ENCODE assay signal across 8 cellular contexts in genomic region chr21:36747815-36748381, GRCh38. TPM values are rescaled to one million over a fixed set of nuclear protein-coding genes. Genes with fewer than 3 reads are reported as not detected.
A peak's percentile ranks its signal among the peaks of the same experiment; 100 is the strongest.
DNase-seq lines count a peak whose midpoint lies in the region; ATAC-seq and TF ChIP-seq lines count a peak whose summit lies in the region.

No MANE protein-coding gene starts in this region.

- H3K9me2 ChIP-seq in SK-N-SH = no peaks in the 10 kb centered on the region

- H3K79me2 ChIP-seq in SK-N-SH (ENCODE audit: insufficient read depth) = no peaks in the 10 kb centered on the region

- H3K9ac ChIP-seq in SK-N-SH = no peak overlapping the region

- peaks cover 7 to 14% of the 10 kb centered on the region in 2 experiments; a peak in 1 of 4 replicates for H3K4me1 ChIP-seq in SK-N-SH (ENCODE audit: control insufficient read depth in 1 of 2, insufficient read depth in 2 of 2, low read depth in 1 of 2, low read length in 1 of 2)
- H3K4me1 ChIP-seq in lung (ENCODE audit: control insufficient read depth in 2 of 2, insufficient read depth in 2 of 2, low read length in 2 of 2) = peaks cover 0 to 13% of the 10 kb centered on the region in 2 donors

- peaks cover 13% of the 10 kb centered on the region for H3K36me3 Mint-ChIP-seq in stimulated activated memory B cell treated with anti-CD40 and anti-IgM and Interleukin-4, amounts not matched to agents 10 μg/mL and 1 μg/mL and 100 μg/mL, for 72 hours

- H3K27ac ChIP-seq in SK-N-SH (ENCODE audit: low read depth in 2 of 2, low read length in 1 of 2) = no peak overlapping the region
- no peak overlapping the region for H3K27ac ChIP-seq in lung (ENCODE audit: low read depth in 1 of 2, low read length in 1 of 2)

- no peak for DNase-seq in Right ventricle myocardium inferior (ENCODE audit: missing footprints)
- DNase-seq in cardiac septum (ENCODE audit: low spot score) = no peak
- peak; percentile 92 for DNase-seq in SK-N-SH
- DNase-seq in dermis blood vessel endothelial cell = peak; percentile 72
- no peak for DNase-seq in lung (ENCODE audit: low spot score)

- peak overlapping the region; percentile 66; the same call in 1 of the 2 replicates for H3K4me2 ChIP-seq in SK-N-SH

- H2AFZ ChIP-seq in SK-N-SH (ENCODE audit: low read depth) = peak overlapping the region; percentile 35; the same call in 1 of the 2 replicates

- peak; percentile 67 for ATAC-seq in Right ventricle myocardium inferior
- ATAC-seq in lung (ENCODE audit: insufficient read depth, low FRiP score) = no peak
- peak; percentile 22 for ATAC-seq in stimulated activated memory B cell treated with anti-CD40 and anti-IgM and Interleukin-4, amounts not matched to agents 10 μg/mL and 1 μg/mL and 100 μg/mL, for 72 hours
- ATAC-seq in HG03159 (IDR thresholded peaks at IDR 0.05; ENCODE audit: unreplicated experiment) = no peak
- ATAC-seq in GM21423 (IDR thresholded peaks at IDR 0.05; ENCODE audit: unreplicated experiment) = no peak

- H3K27me3 ChIP-seq in SK-N-SH (ENCODE audit: insufficient read depth) = no peaks in the 10 kb centered on the region; the same call in 1 of the 2 replicates
- peaks cover 3% of the 10 kb centered on the region for H3K27me3 ChIP-seq in lung (ENCODE audit: control insufficient read depth, insufficient read depth)

- TF ChIP-seq CTCF in SK-N-SH (IDR thresholded peaks at IDR 0.05) = no peak
- no peak for TF ChIP-seq CTCF in lung (IDR thresholded peaks at IDR 0.05; ENCODE audit: control extremely low read depth, extremely low read depth)

- H3K27me3 Mint-ChIP-seq in stimulated activated memory B cell treated with anti-CD40 and anti-IgM and Interleukin-4, amounts not matched to agents 10 μg/mL and 1 μg/mL and 100 μg/mL, for 72 hours = peaks cover 63% of the 10 kb centered on the region

- POLR2A ChIA-PET in SK-N-SH (lab: Yijun Ruan, JAX) = no interaction called here

- TF ChIP-seq RAD21 in SK-N-SH (IDR thresholded peaks at IDR 0.05; ENCODE audit: low read length) = peak; percentile 14; the same call in 1 of the 2 replicates

- no peaks in the 10 kb centered on the region for H3F3A ChIP-seq in SK-N-SH (replicated peaks; ENCODE audit: insufficient read depth)

- H3K9me3 ChIP-seq in SK-N-SH (no peaks in the 10 kb centered on the region), lung (ENCODE audit: control insufficient read depth in 2 of 2, insufficient read depth in 1 of 2, low read length in 1 of 2) (no peaks in the 10 kb centered on the region)

- no peaks in the 10 kb centered on the region for H4K20me1 ChIP-seq in SK-N-SH (ENCODE audit: insufficient read depth)

- H3K4me3 ChIP-seq in SK-N-SH (ENCODE audit: low read depth in 2 of 2, low read length in 1 of 2) (peak overlapping the region in 1 of 2 experiments; percentile 51; a peak in 3 of 4 replicates), lung (peak overlapping the region; percentile 37)

- no peak overlapping the region for H3K4me3 Mint-ChIP-seq in stimulated activated memory B cell treated with anti-CD40 and anti-IgM and Interleukin-4, amounts not matched to agents 10 μg/mL and 1 μg/mL and 100 μg/mL, for 72 hours

- H3K36me3 ChIP-seq in SK-N-SH (replicated peaks in 1 of 2; ENCODE audit: control insufficient read depth in 1 of 2, insufficient read depth in 2 of 2, low read length in 1 of 2) (peaks cover 0 to 11% of the 10 kb centered on the region in 2 experiments), lung (ENCODE audit: control insufficient read depth in 2 of 2, insufficient read depth in 2 of 2, low read length in 2 of 2) (no peaks in the 10 kb centered on the region)

- H3K9me3 Mint-ChIP-seq in stimulated activated memory B cell treated with anti-CD40 and anti-IgM and Interleukin-4, amounts not matched to agents 10 μg/mL and 1 μg/mL and 100 μg/mL, for 72 hours = no peaks in the 10 kb centered on the region

- 40% methylated on average over 3 of the region's 80 CpGs for WGBS in SK-N-SH (ENCODE audit: low lambda C conversion rate)
- 2 to 6% methylated on average over 71 to 80 of the region's 80 CpGs for WGBS in lung, 2 donors

- intact Hi-C loops in Right ventricle myocardium inferior (cut with DNase I) (loop anchor here (5.0 kb wide), 3 partner anchors 54 to 169 kb away; no protein-coding TSS in a partner anchor), cardiac septum (cut with DNase I) (loop anchor here (5.0 kb wide), 2 partner anchors 109 to 174 kb away; no protein-coding TSS in a partner anchor)

- H3K4me1 Mint-ChIP-seq in stimulated activated memory B cell treated with anti-CD40 and anti-IgM and Interleukin-4, amounts not matched to agents 10 μg/mL and 1 μg/mL and 100 μg/mL, for 72 hours = peaks cover 16% of the 10 kb centered on the region

- H3K27ac Mint-ChIP-seq in stimulated activated memory B cell treated with anti-CD40 and anti-IgM and Interleukin-4, amounts not matched to agents 10 μg/mL and 1 μg/mL and 100 μg/mL, for 72 hours = no peak overlapping the region

- TF ChIP-seq EP300 in SK-N-SH (IDR thresholded peaks at IDR 0.05; ENCODE audit: borderline replicate concordance in 1 of 2, low read depth in 1 of 2, low read length in 1 of 2) = no peak

- CTCF ChIA-PET in SK-N-SH (lab: Yijun Ruan, JAX) = interaction anchor here (0.6 to 3.2 kb wide), 25 partner anchors 10 to 524 kb away, joined by 3 to 22 read pairs (median 4); no protein-coding TSS in a partner anchor

TF ChIP-seq in SK-N-SH, 30 proteins besides CTCF, POLR2A, EP300 and RAD21:
- TF ChIP-seq NRF1 (IDR thresholded peaks at IDR 0.05; ENCODE audit: low read depth, low read length) = peak; percentile 48
- no peak for TF ChIP-seq FOSL2 (IDR thresholded peaks at IDR 0.05; ENCODE audit: borderline replicate concordance, low read depth)
- peak; percentile 33; the same call in 1 of the 2 replicates for TF ChIP-seq SMC3 (IDR thresholded peaks at IDR 0.05; ENCODE audit: low read depth, low read length)

RNA-seq across cellular contexts. Expression of gene SIM2, which starts 49.0 kb away (rescaled TPM):
- total RNA-seq in Right ventricle myocardium inferior (not detected), cardiac septum (0.16 TPM), dermis blood vessel endothelial cell (under 0.01 and 0.05 TPM in 2 replicates), lung (not detected)
- polyA plus RNA-seq in SK-N-SH (2012; rRNA removed) (not detected in 2 replicates), lung (not detected)
- polyA plus RNA-seq in SK-N-SH (2012; cell fraction: cytosol; rRNA removed) = not detected in 2 replicates
- polyA plus RNA-seq in SK-N-SH (2012; cell fraction: nucleus; rRNA removed) = not detected in 2 replicates

Comparison
In these comparisons a context has a peak if more than half of its experiments do, and no peak if none do; other contexts are left out.
1. ATAC-seq: peak in Right ventricle myocardium inferior (single experiment) and stimulated activated memory B cell treated with anti-CD40 and anti-IgM and Interleukin-4, amounts not matched to agents 10 μg/mL and 1 μg/mL and 100 μg/mL, for 72 hours (single experiment); none in lung (single experiment), HG03159 (single experiment) and GM21423 (single experiment).
2. DNase-seq: peak in SK-N-SH (single experiment) and dermis blood vessel endothelial cell (single experiment); none in Right ventricle myocardium inferior (single experiment), cardiac septum (single experiment) and lung (single experiment).